ENCODE assay signal across 16 cellular contexts in the genomic region with DNA sequence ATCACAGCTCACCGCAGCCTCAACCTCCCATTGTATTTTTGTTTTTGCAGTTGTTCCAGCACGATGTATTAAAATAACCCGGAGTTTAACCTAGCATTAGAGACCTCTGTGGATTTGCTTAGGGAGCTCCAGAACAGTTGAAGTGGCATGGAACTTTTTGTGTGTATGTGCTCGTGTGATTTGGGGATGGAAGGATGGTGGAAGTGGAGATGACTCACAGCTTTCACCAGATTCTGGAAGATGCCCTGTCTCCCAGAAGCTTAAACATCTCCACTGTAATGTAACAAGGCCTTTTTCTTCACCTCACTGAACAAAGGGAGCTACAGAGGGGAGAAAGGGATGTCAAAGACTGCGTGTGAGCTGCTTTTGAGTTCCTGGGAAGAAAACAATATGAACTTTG.
DNase-seq lines count a peak whose midpoint lies in the region; FAIRE-seq and TF ChIP-seq lines count a peak whose summit lies in the region.
"Had no signal": no experiment of that assay in that cellular context is flagged by ENCODE, and none has a peak within 500 bp of the region (broad histone marks: within the 10 kb centered on the region; RNA-seq: fewer than 3 reads in every experiment).

No MANE protein-coding gene starts in this region.

- H3K79me2 ChIP-seq in fibroblast of lung (ENCODE audit: control insufficient read depth, insufficient read depth, low read length): no peaks in the 10 kb centered on the region

- H3K4me1 Mint-ChIP-seq in nephron (peaks cover 80% of the 10 kb centered on the region), type B pancreatic cell (ENCODE audit: unreplicated experiment) (peaks cover 32% of the 10 kb centered on the region)
- H3K4me1 Mint-ChIP-seq: stimulated activated naive B cell treated with anti-CD40 and anti-IgM and Interleukin-4, amounts not matched to agents 10 μg/mL and 1 μg/mL and 100 μg/mL, for 72 hours had no signal

- no peak overlapping the region for H2AFZ ChIP-seq in fibroblast of lung (ENCODE audit: low read length)

- peaks cover 4% of the 10 kb centered on the region for H3K27me3 Mint-ChIP-seq in nephron (ENCODE audit: low read depth)
- no peaks in the 10 kb centered on the region for H3K27me3 Mint-ChIP-seq in type B pancreatic cell
- H3K27me3 Mint-ChIP-seq: stimulated activated naive B cell treated with anti-CD40 and anti-IgM and Interleukin-4, amounts not matched to agents 10 μg/mL and 1 μg/mL and 100 μg/mL, for 72 hours had no signal

- H3K9me3 Mint-ChIP-seq in nephron (peaks cover 30% of the 10 kb centered on the region), type B pancreatic cell (peaks cover 11% of the 10 kb centered on the region)

- no peak for TF ChIP-seq CTCF in fibroblast of lung (conservative IDR thresholded peaks at IDR 0.05 in 1 of 2, IDR thresholded peaks at IDR 0.05 in 1 of 2; ENCODE audit: low read depth in 1 of 2, low read length in 2 of 2)
- TF ChIP-seq CTCF in nephron (IDR thresholded peaks at IDR 0.05; ENCODE audit: unreplicated experiment in 3 of 3): no peak
- TF ChIP-seq CTCF in type B pancreatic cell (conservative IDR thresholded peaks at IDR 0.05): no peak

- peak overlapping the region; percentile 77 for H3K27ac ChIP-seq in fibroblast of lung (ENCODE audit: insufficient read depth, low read length)
- H3K27ac ChIP-seq: ovary had no signal

- H3K9me3 ChIP-seq in fibroblast of lung (ENCODE audit: control insufficient read depth, insufficient read depth, low read depth, low read length): no peaks in the 10 kb centered on the region
- H3K9me3 ChIP-seq: ovary had no signal

- no peak overlapping the region for H3K9ac ChIP-seq in fibroblast of lung (ENCODE audit: insufficient read depth, low read length)

- peaks cover 21% of the 10 kb centered on the region for H3K36me3 Mint-ChIP-seq in nephron (ENCODE audit: low read depth)
- no peaks in the 10 kb centered on the region for H3K36me3 Mint-ChIP-seq in type B pancreatic cell
- H3K36me3 Mint-ChIP-seq: stimulated activated naive B cell treated with anti-CD40 and anti-IgM and Interleukin-4, amounts not matched to agents 10 μg/mL and 1 μg/mL and 100 μg/mL, for 72 hours had no signal

- H3K4me3 Mint-ChIP-seq in nephron (peak overlapping the region in 2 of 3 experiments; percentile 0 to 55), type B pancreatic cell (no peak overlapping the region)
- H3K4me3 Mint-ChIP-seq: stimulated activated naive B cell treated with anti-CD40 and anti-IgM and Interleukin-4, amounts not matched to agents 10 μg/mL and 1 μg/mL and 100 μg/mL, for 72 hours had no signal

- no peak for FAIRE-seq in RCC 7860 (lab: Jason Lieb, UNC)

- H3K27me3 ChIP-seq in fibroblast of lung (ENCODE audit: control insufficient read depth, insufficient read depth, low read length): no peaks in the 10 kb centered on the region
- H3K27me3 ChIP-seq: MG63, ovary had no signal

- H3K27ac Mint-ChIP-seq in nephron (peak overlapping the region; percentile 97 to 99 (median 98)), type B pancreatic cell (peak overlapping the region; percentile 27)
- H3K27ac Mint-ChIP-seq: stimulated activated naive B cell treated with anti-CD40 and anti-IgM and Interleukin-4, amounts not matched to agents 10 μg/mL and 1 μg/mL and 100 μg/mL, for 72 hours had no signal

- DNase-seq in RCC 7860 (ENCODE audit: low spot score) (peak; percentile 17), fibroblast of lung (ENCODE audit: low read depth in 2 of 2) (peak in 1 of 2 donors; percentile 45), type B pancreatic cell (ENCODE audit: extremely low spot score, unreplicated experiment) (no peak), AG20443 (ENCODE audit: low spot score) (no peak), NCI-H526 treated with DMSO at 0.1 percent for 48 hours (lab: John Stamatoyannopoulos, UW) (no peak), NCI-H1930 (lab: John Stamatoyannopoulos, UW) (no peak)
- DNase-seq: activated CD4-positive, CD25-positive, alpha-beta regulatory T cell treated with anti-CD3 and anti-CD28 coated beads, Interleukin-2, amount 50 U/mL, for 72 hours; activated T-cell treated with anti-CD3 and anti-CD28 coated beads, Interleukin-2, amount 50 U/mL, for 1 hour; amniotic stem cell; stimulated activated CD4-positive, alpha-beta T cell treated with anti-CD3 and anti-CD28 coated beads, Interleukin-4, amount 100 ng/mL, for 24 hours; stimulated activated naive B cell treated with anti-CD40 and anti-IgM and Interleukin-4, amounts not matched to agents 10 μg/mL and 1 μg/mL and 100 μg/mL, for 72 hours; SW 1271 had no signal

- H4K20me1 ChIP-seq in fibroblast of lung (ENCODE audit: control insufficient read depth, extremely low read depth, insufficient read depth, low read length): no peaks in the 10 kb centered on the region

- H3K4me1 ChIP-seq in fibroblast of lung (ENCODE audit: control insufficient read depth, extremely low read depth, insufficient read depth, low read length): peaks cover 34% of the 10 kb centered on the region

- no peak overlapping the region for H3K4me2 ChIP-seq in fibroblast of lung (ENCODE audit: extremely low read depth, insufficient read depth, low read length)

- H3K36me3 ChIP-seq in fibroblast of lung (ENCODE audit: control insufficient read depth, insufficient read depth, low read length): no peaks in the 10 kb centered on the region
- H3K36me3 ChIP-seq: MG63, ovary had no signal

- H3K4me3 ChIP-seq in fibroblast of lung (replicated peaks in 1 of 4; ENCODE audit: control extremely low read depth in 1 of 4, insufficient read depth in 1 of 4, low read depth in 3 of 4, low read length in 4 of 4): no peak overlapping the region
- H3K4me3 ChIP-seq: lung, MG63, ovary had no signal
